Comparison of ENCODE assay signal across 1 cellular context in genomic region chr7:128091106-128091505, GRCh38.
TF ChIP-seq lines count a peak whose summit lies in the region.

No MANE protein-coding gene starts in this region.

TF ChIP-seq in IMR-90, 13 proteins besides CTCF, POLR2A, EP300 and RAD21 (continued from another document):
- TF ChIP-seq USF2 (IDR thresholded peaks at IDR 0.05; ENCODE audit: low read depth, low read length) (no peak), FOS (IDR thresholded peaks at IDR 0.05; ENCODE audit: low read depth, low read length) (no peak), MAZ (IDR thresholded peaks at IDR 0.05; ENCODE audit: borderline replicate concordance, low read depth, low read length) (no peak)
